9 cellular contexts compared by ENCODE assay signal in the genomic region with DNA sequence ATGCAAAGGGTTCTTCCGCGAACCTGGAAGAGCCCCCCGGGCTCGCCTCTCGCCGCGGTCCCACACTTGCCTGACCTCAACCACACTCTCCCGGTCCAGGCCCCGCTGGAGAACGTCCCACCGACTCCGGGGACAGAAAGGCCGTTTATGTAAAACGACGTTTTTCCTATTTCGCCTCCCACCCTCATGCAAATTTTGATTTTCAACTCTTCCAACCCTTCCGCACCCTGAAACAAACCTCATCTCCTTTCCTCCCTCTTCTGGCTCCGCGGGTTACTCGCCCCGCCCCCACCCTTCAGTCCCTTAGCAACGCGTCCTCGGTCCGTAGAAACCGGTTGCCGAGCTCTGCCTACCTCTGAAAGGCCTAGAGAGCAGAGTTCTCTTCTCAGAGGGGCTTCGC. TPM values are rescaled to one million over a fixed set of nuclear protein-coding genes. Genes with fewer than 3 reads are reported as not detected.
A peak's percentile ranks its signal among the peaks of the same experiment; 100 is the strongest.
DNase-seq lines count a peak whose midpoint lies in the region; ATAC-seq, FAIRE-seq and TF ChIP-seq lines count a peak whose summit lies in the region.
"Had no signal": no experiment of that assay in that cellular context is flagged by ENCODE, and none has a peak within 500 bp of the region (broad histone marks: within the 10 kb centered on the region; RNA-seq: fewer than 3 reads in every experiment).

Gene C1orf141, minus strand, starts transcription at position 279 of the 400 bp plus-strand sequence. CDS start 7,730 bp downstream, outside the sequence.

- no peak within 1 kb of the TSS for H3K27ac Mint-ChIP-seq in T-helper 1 cell treated with Interleukin-12 subunit alpha and Interleukin-12 subunit beta and Interleukin-4 antibody, amounts not matched to agents 30 μg/mL and 1 μg/mL, for 36 hours

- H3K27me3 Mint-ChIP-seq in T-helper 1 cell treated with Interleukin-12 subunit alpha and Interleukin-12 subunit beta and Interleukin-4 antibody, amounts not matched to agents 30 μg/mL and 1 μg/mL, for 36 hours (ENCODE audit: low read depth), result no peaks in the 10 kb centered on the region

- no peaks in the 10 kb centered on the region for H3K9me3 ChIP-seq in subcutaneous abdominal adipose tissue (ENCODE audit: control insufficient read depth in 5 of 5, low read length in 5 of 5)

- no peaks in the 10 kb centered on the region for H3K27me3 ChIP-seq in subcutaneous abdominal adipose tissue (ENCODE audit: control insufficient read depth in 5 of 5, insufficient read depth in 4 of 5, low read length in 5 of 5)

- no peaks in the 10 kb centered on the region for H3K36me3 ChIP-seq in subcutaneous abdominal adipose tissue (ENCODE audit: control insufficient read depth in 5 of 5, insufficient read depth in 5 of 5, low read length in 5 of 5)

- H3K36me3 Mint-ChIP-seq in T-helper 1 cell treated with Interleukin-12 subunit alpha and Interleukin-12 subunit beta and Interleukin-4 antibody, amounts not matched to agents 30 μg/mL and 1 μg/mL, for 36 hours (ENCODE audit: low read depth), result no peaks in the 10 kb centered on the region

- no peak for FAIRE-seq in urothelium cell line (lab: Jason Lieb, UNC)

- ATAC-seq in left lobe of liver, result peak; percentile 38
- no peak for ATAC-seq in HG03521 (IDR thresholded peaks at IDR 0.05; ENCODE audit: unreplicated experiment)

- peak within 1 kb of the TSS; percentile 75 for H3K4me3 Mint-ChIP-seq in T-helper 1 cell treated with Interleukin-12 subunit alpha and Interleukin-12 subunit beta and Interleukin-4 antibody, amounts not matched to agents 30 μg/mL and 1 μg/mL, for 36 hours

- peak within 1 kb of the TSS in 1 of 5 donors; percentile 47 for H3K9ac ChIP-seq in subcutaneous abdominal adipose tissue (ENCODE audit: low read length in 5 of 5)

- H3K9me3 Mint-ChIP-seq in T-helper 1 cell treated with Interleukin-12 subunit alpha and Interleukin-12 subunit beta and Interleukin-4 antibody, amounts not matched to agents 30 μg/mL and 1 μg/mL, for 36 hours, result no peaks in the 10 kb centered on the region

- H3K27ac ChIP-seq in subcutaneous abdominal adipose tissue (ENCODE audit: low read depth, low read length), result no peak within 1 kb of the TSS
- H3K27ac ChIP-seq: 22Rv1 had no signal

- no peak for DNase-seq in T-helper 1 cell
- peak; percentile 50 for DNase-seq in choroid plexus epithelial cell (ENCODE audit: low read depth)
- DNase-seq in left lobe of liver (ENCODE audit: low spot score), result no peak
- DNase-seq in urothelium cell line (ENCODE audit: low spot score), result no peak
- no peak for DNase-seq in HT-29 (ENCODE audit: low spot score)

- TF ChIP-seq CTCF in choroid plexus epithelial cell (conservative IDR thresholded peaks at IDR 0.05; ENCODE audit: low read depth, low read length), result no peak

- H3K4me1 Mint-ChIP-seq in T-helper 1 cell treated with Interleukin-12 subunit alpha and Interleukin-12 subunit beta and Interleukin-4 antibody, amounts not matched to agents 30 μg/mL and 1 μg/mL, for 36 hours (ENCODE audit: low read depth), result peaks cover 12% of the 10 kb centered on the region

- H3K4me1 ChIP-seq in subcutaneous abdominal adipose tissue (ENCODE audit: control insufficient read depth in 5 of 5, insufficient read depth in 5 of 5, low read length in 5 of 5), result peaks cover 0 to 14% (median 11%) of the 10 kb centered on the region in 5 donors

- H3K4me3 ChIP-seq in choroid plexus epithelial cell (ENCODE audit: low read depth, low read length) (peak within 1 kb of the TSS; percentile 55), subcutaneous abdominal adipose tissue (ENCODE audit: low read depth in 1 of 5, low read length in 5 of 5) (peak within 1 kb of the TSS; percentile 26 to 75 (median 47))

RNA-seq across cellular contexts. Expression of gene C1orf141, which starts in this region (rescaled TPM):
- total RNA-seq in left lobe of liver, result not detected
- total RNA-seq in HT-29 (2014; rRNA removed; shearing (Covaris generic)), result not detected in 2 replicates

Comparison
In these comparisons a context has a peak if more than half of its experiments do, and no peak if none do; other contexts are left out.
1. Peak in ATAC-seq in left lobe of liver; RNA of the gene not detected or under 1 TPM.